Comparison of ENCODE assay signal across 14 cellular contexts in genomic region chr4:140529434-140529833, GRCh38. TPM values are rescaled to one million over a fixed set of nuclear protein-coding genes. Genes with fewer than 3 reads are reported as not detected.
DNase-seq lines count a peak whose midpoint lies in the region; ATAC-seq and TF ChIP-seq lines count a peak whose summit lies in the region.
"Had no signal": no experiment of that assay in that cellular context is flagged by ENCODE, and none has a peak within 500 bp of the region (broad histone marks: within the 10 kb centered on the region; RNA-seq: fewer than 3 reads in every experiment).

No MANE protein-coding gene starts in this region.

- H3K27ac ChIP-seq in hepatocyte, result peak overlapping the region; percentile 50
- no peak overlapping the region for H3K27ac ChIP-seq in CD4-positive, alpha-beta T cell (ENCODE audit: low read depth, low read length)
- H3K27ac ChIP-seq: Peyer's patch had no signal

- CTCF ChIA-PET in CD4-positive, alpha-beta T cell (lab: Charles Lee), result no interaction called here

- H3K27ac Mint-ChIP-seq in CD4-positive, alpha-beta T cell, result no peak overlapping the region
- H3K27ac Mint-ChIP-seq: CD8-positive, alpha-beta T cell had no signal

- no peak for ATAC-seq in GM18519 (IDR thresholded peaks at IDR 0.05; ENCODE audit: low FRiP score, unreplicated experiment)
- ATAC-seq in CD4-positive, alpha-beta T cell (ENCODE audit: poor library complexity), result no peak
- ATAC-seq: CD8-positive, alpha-beta T cell had no signal

- H3K9me3 Mint-ChIP-seq in CD4-positive, alpha-beta T cell, result no peaks in the 10 kb centered on the region
- H3K9me3 Mint-ChIP-seq: CD8-positive, alpha-beta T cell had no signal

- POLR2A ChIA-PET in CD4-positive, alpha-beta T cell (lab: Charles Lee), result no interaction called here

- DNase-seq in HuH-7 (ENCODE audit: low spot score) (peak; percentile 55), NOMO-1 treated with DMSO at 0.1 percent for 48 hours (lab: John Stamatoyannopoulos, UW; ENCODE audit: unreplicated experiment) (peak; percentile 30), erythroblast (lab: John Stamatoyannopoulos, UW) (peak; percentile 14 to 62), hepatocyte (ENCODE audit: low spot score) (peak; percentile 24), medulla oblongata (ENCODE audit: extremely low spot score) (no peak)
- no peak for DNase-seq in CD4-positive, alpha-beta T cell
- DNase-seq: ACHN; CD8-positive, alpha-beta T cell; NCI-H1105; NCI-H1694 treated with DMSO at 0.1 percent for 48 hours; Peyer's patch; SIG-M5; SW 1271 had no signal

- no peak overlapping the region for H3K4me3 Mint-ChIP-seq in CD4-positive, alpha-beta T cell
- H3K4me3 Mint-ChIP-seq: CD8-positive, alpha-beta T cell had no signal

- TF ChIP-seq POLR2A in erythroblast (IDR thresholded peaks at IDR 0.05; ENCODE audit: low read length), result no peak

- no peaks in the 10 kb centered on the region for H3K9me2 ChIP-seq in hepatocyte (replicated peaks; ENCODE audit: insufficient read depth)

- no peaks in the 10 kb centered on the region for H3K9me3 ChIP-seq in hepatocyte (ENCODE audit: low read depth)
- H3K9me3 ChIP-seq in CD4-positive, alpha-beta T cell (ENCODE audit: control insufficient read depth, low read length), result no peaks in the 10 kb centered on the region
- H3K9me3 ChIP-seq: Peyer's patch had no signal

- H3K4me2 ChIP-seq in hepatocyte, result no peak overlapping the region

- no peaks in the 10 kb centered on the region for H4K20me1 ChIP-seq in hepatocyte (ENCODE audit: insufficient read depth, poor library complexity, severe bottlenecking)

- no peak overlapping the region for H3K4me3 ChIP-seq in hepatocyte
- H3K4me3 ChIP-seq: Peyer's patch had no signal

- no peak for TF ChIP-seq CTCF in hepatocyte (IDR thresholded peaks at IDR 0.05; ENCODE audit: poor library complexity)
- no peak for TF ChIP-seq CTCF in CD4-positive, alpha-beta T cell (IDR thresholded peaks at IDR 0.05)

- peaks cover 32% of the 10 kb centered on the region for H3K36me3 Mint-ChIP-seq in CD4-positive, alpha-beta T cell (ENCODE audit: low read depth)

- H3K4me1 ChIP-seq in hepatocyte (ENCODE audit: insufficient read depth), result peaks cover 5% of the 10 kb centered on the region

- H3K4me1 Mint-ChIP-seq in CD4-positive, alpha-beta T cell (ENCODE audit: low read depth), result peaks cover 14% of the 10 kb centered on the region

- 33% methylated on average over 1 of the region's 1 CpG for WGBS in hepatocyte (ENCODE audit: low lambda C conversion rate, missing lambda C conversion rate)

- no peak overlapping the region for H2AFZ ChIP-seq in hepatocyte

- peaks cover 17% of the 10 kb centered on the region for H3K79me2 ChIP-seq in hepatocyte

- H3K27me3 Mint-ChIP-seq in CD4-positive, alpha-beta T cell, result no peaks in the 10 kb centered on the region

- H3K27me3 ChIP-seq in hepatocyte, result no peaks in the 10 kb centered on the region
- no peaks in the 10 kb centered on the region for H3K27me3 ChIP-seq in CD4-positive, alpha-beta T cell (ENCODE audit: control insufficient read depth, insufficient read depth, low read length)
- H3K27me3 ChIP-seq: Peyer's patch had no signal

- intact Hi-C loops in CD4-positive, alpha-beta T cell (cut with DNase I, micrococcal nuclease), result loop anchor here (5.0 to 10.0 kb wide), 5 partner anchors 375 to 1515 kb away; partner anchors contain the start of genes MAML3 (in 1 of the 2), NOCT (in 1 of the 2), RAB33B (in 1 of the 2) and SETD7 (in 1 of the 2)

- no peaks in the 10 kb centered on the region for H3K36me3 ChIP-seq in hepatocyte (replicated peaks; ENCODE audit: insufficient read depth, low read depth)

RNA-seq across cellular contexts. Expression of gene ELMOD2, which starts 5.5 kb away (rescaled TPM):
- 64.6 and 66.3 TPM in 2 replicates for total RNA-seq in hepatocyte
- 22.0 and 23.3 TPM in 2 replicates for polyA plus RNA-seq in hepatocyte
- total RNA-seq in CD4-positive, alpha-beta T cell, result 10 to 100 TPM; 12.3 to 14.9 TPM

RNA-seq across cellular contexts. Expression of gene MGAT4D, which starts 31.3 kb away (rescaled TPM):
- not detected in 2 replicates for total RNA-seq in hepatocyte
- not detected in 2 replicates for polyA plus RNA-seq in hepatocyte
- total RNA-seq in CD4-positive, alpha-beta T cell, result not detected
- total RNA-seq: CD8-positive, alpha-beta T cell; Peyer's patch had no signal

RNA-seq across cellular contexts. Expression of gene UCP1, which starts 39.3 kb away (rescaled TPM):
- not detected in 2 replicates for total RNA-seq in hepatocyte
- not detected in 2 replicates for polyA plus RNA-seq in hepatocyte
- total RNA-seq in CD4-positive, alpha-beta T cell, result not detected
- total RNA-seq: CD8-positive, alpha-beta T cell; Peyer's patch had no signal

Comparison
In these comparisons a context has a peak if more than half of its experiments do, and no peak if none do; other contexts are left out.
1. DNase-seq: peak in HuH-7 (single experiment), NOMO-1 treated with DMSO at 0.1 percent for 48 hours (single experiment), erythroblast (2 of 2) and hepatocyte (single experiment); none in medulla oblongata (single experiment) and CD4-positive, alpha-beta T cell (0 of 10).